In the genomic region with DNA sequence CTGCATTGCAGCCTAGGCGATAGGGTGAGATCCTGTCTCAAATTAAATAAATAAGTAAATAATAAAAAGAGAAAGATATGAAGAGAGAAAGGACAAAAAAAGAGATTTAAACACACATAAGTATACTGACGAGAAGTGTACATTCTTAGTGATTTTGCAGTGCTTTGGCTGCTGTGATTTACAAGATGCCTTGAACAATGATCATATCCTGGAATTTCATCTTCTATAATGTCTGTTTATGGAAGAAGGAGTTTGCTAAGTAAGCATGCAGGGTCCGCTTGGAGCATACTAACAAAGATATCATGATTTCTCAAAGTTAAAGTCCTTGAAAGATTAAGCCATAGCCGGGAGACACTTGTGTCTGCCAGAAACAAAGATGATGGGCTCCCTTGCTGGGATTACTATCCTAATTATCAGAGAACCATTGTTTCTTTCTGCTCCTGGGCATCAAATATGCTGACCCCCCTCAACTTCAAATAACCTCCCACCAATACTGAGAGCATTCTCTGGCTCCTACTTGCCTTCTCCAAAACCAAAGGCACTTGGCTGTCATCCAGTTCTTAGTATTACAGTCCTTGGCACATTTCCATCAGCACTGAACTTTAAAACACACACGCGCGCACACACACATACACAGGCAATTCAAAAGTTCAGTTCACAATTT, we compare ENCODE assay signal across 8 cellular contexts. TPM values are rescaled to one million over a fixed set of nuclear protein-coding genes. Genes with fewer than 3 reads are reported as not detected.
DNase-seq lines count a peak whose midpoint lies in the region; ATAC-seq and TF ChIP-seq lines count a peak whose summit lies in the region.

No MANE protein-coding gene starts in this region.

- peak; percentile 26 for DNase-seq in Calu3
- peak; percentile 48 for DNase-seq in NCI-H2107 (lab: John Stamatoyannopoulos, UW)
- peak; percentile 97 for DNase-seq in choroid plexus epithelial cell (ENCODE audit: low read depth)
- peak; percentile 81 for DNase-seq in myocyte (ENCODE audit: low read depth)
- no peak for DNase-seq in natural killer cell
- no peak for DNase-seq in activated T-cell treated with anti-CD3 and anti-CD28 coated beads, Interleukin-2, amount 50 U/mL, for 72 hours
- DNase-seq in chondrocyte (ENCODE audit: low spot score): no peak

- H3K9me3 Mint-ChIP-seq in Calu3 (ENCODE audit: low read depth, unreplicated experiment) (no peaks in the 10 kb centered on the region), natural killer cell (no peaks in the 10 kb centered on the region), chondrocyte (ENCODE audit: low read depth) (no peaks in the 10 kb centered on the region)
- H3K9me3 Mint-ChIP-seq in activated T-cell treated with anti-CD3 and anti-CD28 coated beads, Interleukin-2, amount 50 U/mL, for 72 hours: no peaks in the 10 kb centered on the region

- H3K27ac Mint-ChIP-seq in Calu3 (ENCODE audit: unreplicated experiment) (no peak overlapping the region), natural killer cell (no peak overlapping the region), chondrocyte (ENCODE audit: unreplicated experiment) (no peak overlapping the region)
- H3K27ac Mint-ChIP-seq in activated T-cell treated with anti-CD3 and anti-CD28 coated beads, Interleukin-2, amount 50 U/mL, for 72 hours: no peak overlapping the region

- ATAC-seq in natural killer cell (no peak), HG03378 (IDR thresholded peaks at IDR 0.05; ENCODE audit: unreplicated experiment) (no peak)
- ATAC-seq in activated T-cell treated with anti-CD3 and anti-CD28 coated beads, Interleukin-2, amount 50 U/mL, for 72 hours (replicated peaks in 1 of 2): no peak

- CTCF ChIA-PET in Calu3 (lab: Charles Lee): no interaction called here

- no TSS peak for BruUV-seq in Calu3 (replicated peaks; lab: Mats Ljungman, UMichigan)

- H3K4me1 Mint-ChIP-seq in Calu3 (ENCODE audit: low read depth, unreplicated experiment): peaks cover 13% of the 10 kb centered on the region
- no peaks in the 10 kb centered on the region for H3K4me1 Mint-ChIP-seq in natural killer cell
- H3K4me1 Mint-ChIP-seq in activated T-cell treated with anti-CD3 and anti-CD28 coated beads, Interleukin-2, amount 50 U/mL, for 72 hours (ENCODE audit: low read depth): no peaks in the 10 kb centered on the region
- peaks cover 25% of the 10 kb centered on the region for H3K4me1 Mint-ChIP-seq in chondrocyte (ENCODE audit: low read depth)

- TF ChIP-seq CTCF in Calu3 (IDR thresholded peaks at IDR 0.05; ENCODE audit: unreplicated experiment) (no peak), choroid plexus epithelial cell (conservative IDR thresholded peaks at IDR 0.05; ENCODE audit: low read depth, low read length) (no peak), natural killer cell (IDR thresholded peaks at IDR 0.05) (no peak), chondrocyte (IDR thresholded peaks at IDR 0.05) (no peak)

- H3K27me3 Mint-ChIP-seq in Calu3 (ENCODE audit: unreplicated experiment): no peaks in the 10 kb centered on the region
- peaks cover 2 to 21% of the 10 kb centered on the region in 2 donors for H3K27me3 Mint-ChIP-seq in natural killer cell (ENCODE audit: low read depth in 2 of 2)
- H3K27me3 Mint-ChIP-seq in activated T-cell treated with anti-CD3 and anti-CD28 coated beads, Interleukin-2, amount 50 U/mL, for 72 hours (ENCODE audit: low read depth): peaks cover 12% of the 10 kb centered on the region
- no peaks in the 10 kb centered on the region for H3K27me3 Mint-ChIP-seq in chondrocyte (ENCODE audit: low read depth)

- no peak overlapping the region for H3K4me3 ChIP-seq in choroid plexus epithelial cell (ENCODE audit: low read depth, low read length)

- H3K4me3 Mint-ChIP-seq in Calu3 (ENCODE audit: low read depth, unreplicated experiment) (no peak overlapping the region), natural killer cell (no peak overlapping the region), chondrocyte (ENCODE audit: unreplicated experiment) (no peak overlapping the region)
- no peak overlapping the region for H3K4me3 Mint-ChIP-seq in activated T-cell treated with anti-CD3 and anti-CD28 coated beads, Interleukin-2, amount 50 U/mL, for 72 hours

- intact Hi-C loops in Calu3 (cut with micrococcal nuclease; ENCODE audit: unreplicated experiment) (loop anchor here (1.0 kb wide), 1 partner anchor 12 kb away; no protein-coding TSS in a partner anchor), natural killer cell (cut with micrococcal nuclease) (no loop called here)

- no peaks in the 10 kb centered on the region for H3K36me3 Mint-ChIP-seq in Calu3 (ENCODE audit: insufficient read depth, unreplicated experiment)
- no peaks in the 10 kb centered on the region for H3K36me3 Mint-ChIP-seq in natural killer cell
- H3K36me3 Mint-ChIP-seq in activated T-cell treated with anti-CD3 and anti-CD28 coated beads, Interleukin-2, amount 50 U/mL, for 72 hours (ENCODE audit: insufficient read depth in 2 of 2): no peaks in the 10 kb centered on the region
- no peaks in the 10 kb centered on the region for H3K36me3 Mint-ChIP-seq in chondrocyte (ENCODE audit: low read depth)

RNA-seq across cellular contexts. Expression of gene STAM2, which starts 47.5 kb away (rescaled TPM):
- total RNA-seq in Calu3 (2022) (28.7 and 28.8 TPM in 2 replicates), myocyte (40.0 and 44.2 TPM in 2 replicates), natural killer cell (10 to 100 TPM; 18.7 to 23.1 (median 19.2) TPM), chondrocyte (33.5 to 34.8 TPM (median 34.7 TPM) in 3 replicates)
- polyA plus RNA-seq in myocyte (2012): 16.6 TPM
- total RNA-seq in activated T-cell treated with anti-CD3 and anti-CD28 coated beads, Interleukin-2, amount 50 U/mL, for 72 hours: 10 to 100 TPM; 16.7 to 17.1 TPM

Comparison
In these comparisons a context has a peak if more than half of its experiments do, and no peak if none do; other contexts are left out.
1. DNase-seq: peak in Calu3 (single experiment), NCI-H2107 (single experiment), choroid plexus epithelial cell (single experiment) and myocyte (single experiment); none in natural killer cell (single experiment), activated T-cell treated with anti-CD3 and anti-CD28 coated beads, Interleukin-2, amount 50 U/mL, for 72 hours (0 of 2) and chondrocyte (single experiment).